8 cellular contexts compared by ENCODE assay signal in genomic region chr6:167217951-167218759, GRCh38.
DNase-seq lines count a peak whose midpoint lies in the region; ATAC-seq, FAIRE-seq and TF ChIP-seq lines count a peak whose summit lies in the region.
"Not testable (repeated sequence)": the region's sequence is repeated elsewhere in the genome, so short reads cannot be mapped to it uniquely, and the experiment has no call there.

No MANE protein-coding gene starts in this region.

- FAIRE-seq in GM12891 (lab: Jason Lieb, UNC), result peak; percentile 92
- peak; percentile 41 for FAIRE-seq in astrocyte (lab: Jason Lieb, UNC)

- ATAC-seq in HG02852 (IDR thresholded peaks at IDR 0.05; ENCODE audit: unreplicated experiment) (peak; percentile 70), natural killer cell (peak; percentile 62 to 84 (median 69))

- H3K27me3 Mint-ChIP-seq in astrocyte (ENCODE audit: low read depth, unreplicated experiment), result peaks cover 22% of the 10 kb centered on the region
- H3K27me3 Mint-ChIP-seq in natural killer cell (ENCODE audit: low read depth in 2 of 2), result not testable (repeated sequence)

- not testable (repeated sequence) for H3K9me3 ChIP-seq in astrocyte (ENCODE audit: insufficient read depth, low read depth, low read length)

- not testable (repeated sequence) for DNase-seq in GM12891 (ENCODE audit: insufficient read length, low spot score); natural killer cell
- DNase-seq in NCI-H1694 (lab: John Stamatoyannopoulos, UW) (peak; percentile 35), T-helper 9 cell (peak; percentile 13), astrocyte (ENCODE audit: low read depth) (peak; percentile 12), glomerular visceral epithelial cell (ENCODE audit: extremely low spot score) (peak; percentile 17)

- not testable (repeated sequence) for H3K4me2 ChIP-seq in astrocyte (ENCODE audit: low read length)

- not testable (repeated sequence) for H4K20me1 ChIP-seq in astrocyte (ENCODE audit: insufficient read depth, low read length)

- H3K27ac Mint-ChIP-seq in astrocyte (ENCODE audit: unreplicated experiment); natural killer cell: not testable (repeated sequence)

- H3K27ac ChIP-seq in 22Rv1; astrocyte (ENCODE audit: low read depth, low read length): not testable (repeated sequence)

- not testable (repeated sequence) for TF ChIP-seq POLR2A in GM12891 (IDR thresholded peaks at IDR 0.05; ENCODE audit: low read depth, low read length)

- H2AFZ ChIP-seq in astrocyte (ENCODE audit: low read depth, low read length), result not testable (repeated sequence)

- H3K36me3 ChIP-seq in astrocyte (ENCODE audit: insufficient read depth, low read length), result not testable (repeated sequence)

- H3K4me3 Mint-ChIP-seq in astrocyte (ENCODE audit: unreplicated experiment); natural killer cell: not testable (repeated sequence)

- TF ChIP-seq CTCF in 22Rv1 (IDR thresholded peaks at IDR 0.05), result peak; percentile 12
- TF ChIP-seq CTCF in astrocyte (IDR thresholded peaks at IDR 0.05; ENCODE audit: insufficient read depth, low read depth, low read length), result peak; percentile 19
- not testable (repeated sequence) for TF ChIP-seq CTCF in natural killer cell (IDR thresholded peaks at IDR 0.05)

- not testable (repeated sequence) for H3K9ac ChIP-seq in astrocyte (ENCODE audit: low read length)

- H3K4me1 Mint-ChIP-seq in astrocyte (ENCODE audit: low read depth, unreplicated experiment); natural killer cell: not testable (repeated sequence)

- intact Hi-C loops in natural killer cell (cut with micrococcal nuclease), result not testable (repeated sequence)

- not testable (repeated sequence) for H3K9me3 Mint-ChIP-seq in astrocyte (ENCODE audit: unreplicated experiment); natural killer cell

- not testable (repeated sequence) for H3K79me2 ChIP-seq in astrocyte (ENCODE audit: insufficient read depth, low read length)

- not testable (repeated sequence) for H3K27me3 ChIP-seq in astrocyte (ENCODE audit: insufficient read depth, low read length)

- not testable (repeated sequence) for H3K36me3 Mint-ChIP-seq in astrocyte (ENCODE audit: low read depth, unreplicated experiment); natural killer cell

- H3K4me3 ChIP-seq in astrocyte (ENCODE audit: insufficient read depth, low read depth, low read length), result not testable (repeated sequence)

- H3K4me1 ChIP-seq in astrocyte (ENCODE audit: insufficient read depth, low read length), result not testable (repeated sequence)
